ENCODE assay signal across 8 cellular contexts in the genomic region with DNA sequence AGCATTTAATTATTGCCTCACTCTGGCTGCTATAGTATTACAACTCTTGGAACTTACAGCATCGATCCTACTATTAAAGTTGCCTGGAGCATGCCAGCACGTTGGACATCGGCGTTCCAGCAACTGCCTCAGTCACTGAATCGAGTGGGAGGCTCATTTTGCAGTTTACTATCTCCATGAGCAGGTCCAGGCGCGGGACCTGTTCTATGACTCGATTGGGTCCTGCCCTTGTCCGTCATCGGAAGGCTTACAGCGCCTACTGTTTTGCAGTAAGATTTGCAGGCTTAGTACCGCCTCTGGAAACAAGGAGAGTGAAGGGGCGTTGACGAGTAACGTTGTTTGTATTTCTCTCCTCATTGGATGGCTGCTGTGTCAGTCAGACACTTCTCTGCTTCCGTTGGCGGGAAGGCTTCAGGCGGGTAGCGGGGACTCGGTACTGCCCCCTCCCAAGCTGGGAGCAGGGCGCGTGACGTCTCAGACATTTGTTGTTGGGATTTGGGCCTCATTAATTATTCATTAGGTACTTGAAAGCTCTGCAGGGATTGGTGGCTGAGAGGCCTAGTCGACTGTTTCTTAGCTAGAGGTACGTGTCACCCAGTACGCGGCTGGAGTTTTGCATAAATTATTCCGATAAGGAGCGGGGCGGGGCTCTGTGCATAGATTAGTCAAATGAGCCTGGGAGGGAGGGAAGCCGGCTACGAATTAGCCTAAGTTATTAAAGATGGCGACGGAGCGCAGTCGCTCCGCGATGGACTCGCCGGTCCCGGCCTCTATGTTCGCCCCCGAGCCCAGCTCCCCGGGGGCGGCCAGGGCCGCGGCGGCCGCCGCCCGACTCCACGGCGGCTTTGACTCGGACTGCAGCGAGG. TPM values are rescaled to one million over a fixed set of nuclear protein-coding genes. Genes with fewer than 3 reads are reported as not detected.
DNase-seq lines count a peak whose midpoint lies in the region; ATAC-seq and TF ChIP-seq lines count a peak whose summit lies in the region.

A gene (plus strand): TSS at position 710 of the 866 bp plus-strand sequence. CDS start 12 bp downstream, at position 722.

- intact Hi-C loops in naive thymus-derived CD4-positive, alpha-beta T cell (cut with micrococcal nuclease): loop anchor here (1.0 to 10.0 kb wide), 19 partner anchors 19 to 697 kb away; a partner anchor contains a TSS

- H3K4me3 ChIP-seq in LNCaP clone FGC (ENCODE audit: low read depth, low read length): peak within 1 kb of the TSS; percentile 78
- peak within 1 kb of the TSS; percentile 64 to 96 (median 85) for H3K4me3 ChIP-seq in fibroblast of lung (replicated peaks in 1 of 4; ENCODE audit: control extremely low read depth in 1 of 4, insufficient read depth in 1 of 4, low read depth in 3 of 4, low read length in 4 of 4)
- peak within 1 kb of the TSS; percentile 80 for H3K4me3 ChIP-seq in naive thymus-derived CD4-positive, alpha-beta T cell (ENCODE audit: low read length)

- no peaks in the 10 kb centered on the region for H3K9me3 ChIP-seq in fibroblast of lung (ENCODE audit: control insufficient read depth, insufficient read depth, low read depth, low read length)
- H3K9me3 ChIP-seq in naive thymus-derived CD4-positive, alpha-beta T cell (ENCODE audit: control insufficient read depth in 2 of 3, low read length in 3 of 3): no peaks in the 10 kb centered on the region

- H2AFZ ChIP-seq in fibroblast of lung (ENCODE audit: low read length): no peak within 1 kb of the TSS

- peaks cover 52% of the 10 kb centered on the region for H3K36me3 Mint-ChIP-seq in activated T-helper 17 cell treated with anti-CD3 and anti-CD28 coated beads, Interleukin-2, amount 50 U/mL, for 72 hours (ENCODE audit: low read depth)
- H3K36me3 Mint-ChIP-seq in naive thymus-derived CD4-positive, alpha-beta T cell: peaks cover 0 to 9% (median 4%) of the 10 kb centered on the region in 5 donors
- peaks cover 1 to 21% of the 10 kb centered on the region in 2 donors for H3K36me3 Mint-ChIP-seq in stimulated activated naive B cell treated with anti-CD40 and anti-IgM and Interleukin-4, amounts not matched to agents 10 μg/mL and 1 μg/mL and 100 μg/mL, for 72 hours

- H3K4me1 ChIP-seq in fibroblast of lung (ENCODE audit: control insufficient read depth, extremely low read depth, insufficient read depth, low read length): peaks cover 9% of the 10 kb centered on the region
- H3K4me1 ChIP-seq in naive thymus-derived CD4-positive, alpha-beta T cell (ENCODE audit: control insufficient read depth in 2 of 2, insufficient read depth in 2 of 2, low read length in 2 of 2): peaks cover 36 to 42% of the 10 kb centered on the region in 2 donors

- H3K36me3 ChIP-seq in fibroblast of lung (ENCODE audit: control insufficient read depth, insufficient read depth, low read length): no peaks in the 10 kb centered on the region
- peaks cover 0 to 15% (median 0%) of the 10 kb centered on the region in 3 experiments for H3K36me3 ChIP-seq in naive thymus-derived CD4-positive, alpha-beta T cell (ENCODE audit: control insufficient read depth in 2 of 3, insufficient read depth in 3 of 3, low read length in 3 of 3)

- H3K9ac ChIP-seq in fibroblast of lung (ENCODE audit: insufficient read depth, low read length): peak within 1 kb of the TSS; percentile 97

- H3K4me3 Mint-ChIP-seq in activated T-helper 17 cell treated with anti-CD3 and anti-CD28 coated beads, Interleukin-2, amount 50 U/mL, for 72 hours: peak within 1 kb of the TSS; percentile 98
- peak within 1 kb of the TSS; percentile 71 to 98 (median 93) for H3K4me3 Mint-ChIP-seq in naive thymus-derived CD4-positive, alpha-beta T cell
- H3K4me3 Mint-ChIP-seq in stimulated activated naive B cell treated with anti-CD40 and anti-IgM and Interleukin-4, amounts not matched to agents 10 μg/mL and 1 μg/mL and 100 μg/mL, for 72 hours: peak within 1 kb of the TSS; percentile 87 to 92

- peak within 1 kb of the TSS; percentile 90 for H3K27ac Mint-ChIP-seq in activated T-helper 17 cell treated with anti-CD3 and anti-CD28 coated beads, Interleukin-2, amount 50 U/mL, for 72 hours
- H3K27ac Mint-ChIP-seq in naive thymus-derived CD4-positive, alpha-beta T cell: peak within 1 kb of the TSS; percentile 80 to 99 (median 98)
- peak within 1 kb of the TSS; percentile 96 for H3K27ac Mint-ChIP-seq in stimulated activated naive B cell treated with anti-CD40 and anti-IgM and Interleukin-4, amounts not matched to agents 10 μg/mL and 1 μg/mL and 100 μg/mL, for 72 hours

- no peaks in the 10 kb centered on the region for H3K27me3 Mint-ChIP-seq in activated T-helper 17 cell treated with anti-CD3 and anti-CD28 coated beads, Interleukin-2, amount 50 U/mL, for 72 hours
- H3K27me3 Mint-ChIP-seq in naive thymus-derived CD4-positive, alpha-beta T cell: no peaks in the 10 kb centered on the region
- no peaks in the 10 kb centered on the region for H3K27me3 Mint-ChIP-seq in stimulated activated naive B cell treated with anti-CD40 and anti-IgM and Interleukin-4, amounts not matched to agents 10 μg/mL and 1 μg/mL and 100 μg/mL, for 72 hours

- CTCF ChIA-PET in RWPE1 (lab: Yijun Ruan, JAX): interaction anchor here (0.8 kb wide), 1 partner anchor 653 kb away, joined by 3 read pairs; no protein-coding TSS in a partner anchor
- CTCF ChIA-PET in naive thymus-derived CD4-positive, alpha-beta T cell (lab: Charles Lee): interaction anchor here (0.5 to 1.0 kb wide), 3 partner anchors 8 to 63 kb away, joined by 4 to 8 read pairs (median 7); a partner anchor contains a TSS

- TF ChIP-seq CTCF in LNCaP clone FGC (IDR thresholded peaks at IDR 0.05; ENCODE audit: control insufficient read depth, extremely low read depth, insufficient read depth): no peak
- TF ChIP-seq CTCF in RWPE1 (conservative IDR thresholded peaks at IDR 0.05; ENCODE audit: low read depth): no peak
- TF ChIP-seq CTCF in fibroblast of lung (conservative IDR thresholded peaks at IDR 0.05 in 1 of 2, IDR thresholded peaks at IDR 0.05 in 1 of 2; ENCODE audit: low read depth in 1 of 2, low read length in 2 of 2): peak in 1 of 2 donors; percentile 13

- H3K9me3 Mint-ChIP-seq in activated T-helper 17 cell treated with anti-CD3 and anti-CD28 coated beads, Interleukin-2, amount 50 U/mL, for 72 hours: no peaks in the 10 kb centered on the region
- H3K9me3 Mint-ChIP-seq in naive thymus-derived CD4-positive, alpha-beta T cell: no peaks in the 10 kb centered on the region
- no peaks in the 10 kb centered on the region for H3K9me3 Mint-ChIP-seq in stimulated activated naive B cell treated with anti-CD40 and anti-IgM and Interleukin-4, amounts not matched to agents 10 μg/mL and 1 μg/mL and 100 μg/mL, for 72 hours

- peak; percentile 86 for ATAC-seq in activated T-helper 17 cell treated with anti-CD3 and anti-CD28 coated beads, Interleukin-2, amount 50 U/mL, for 72 hours (replicated peaks)
- ATAC-seq in naive thymus-derived CD4-positive, alpha-beta T cell: peak; percentile 85
- peak; percentile 81 to 84 for ATAC-seq in stimulated activated naive B cell treated with anti-CD40 and anti-IgM and Interleukin-4, amounts not matched to agents 10 μg/mL and 1 μg/mL and 100 μg/mL, for 72 hours (replicated peaks)

- peak; percentile 100 for DNase-seq in Daoy (ENCODE audit: low read depth)
- peak; percentile 94 for DNase-seq in GOT3 (lab: John Stamatoyannopoulos, UW)
- DNase-seq in LNCaP clone FGC (ENCODE audit: low read depth): peak; percentile 100
- DNase-seq in RWPE1 (ENCODE audit: low spot score): peak; percentile 97
- DNase-seq in fibroblast of lung (ENCODE audit: low read depth in 2 of 2): peak; percentile 100
- peak; percentile 76 to 100 (median 99) for DNase-seq in naive thymus-derived CD4-positive, alpha-beta T cell
- DNase-seq in stimulated activated naive B cell treated with anti-CD40 and anti-IgM and Interleukin-4, amounts not matched to agents 10 μg/mL and 1 μg/mL and 100 μg/mL, for 72 hours: peak; percentile 99

- H4K20me1 ChIP-seq in fibroblast of lung (ENCODE audit: control insufficient read depth, extremely low read depth, insufficient read depth, low read length): no peaks in the 10 kb centered on the region

- POLR2A ChIA-PET in RWPE1 (lab: Yijun Ruan, JAX; ENCODE audit: low non-redundant PET): interaction anchor here (0.6 kb wide), 2 partner anchors 52 to 336 kb away, joined by 3 to 8 read pairs; no protein-coding TSS in a partner anchor
- POLR2A ChIA-PET in naive thymus-derived CD4-positive, alpha-beta T cell (lab: Charles Lee): interaction anchor here (0.7 to 4.1 kb wide), 17 partner anchors 9 to 1339 kb away, joined by 3 to 64 read pairs (median 5); a partner anchor contains a TSS

- H3K27ac ChIP-seq in RWPE1 (peak within 1 kb of the TSS; percentile 88), fibroblast of lung (ENCODE audit: insufficient read depth, low read length) (peak within 1 kb of the TSS; percentile 95)
- H3K27ac ChIP-seq in naive thymus-derived CD4-positive, alpha-beta T cell (ENCODE audit: low read depth, low read length): peak within 1 kb of the TSS; percentile 90

- H3K4me1 Mint-ChIP-seq in activated T-helper 17 cell treated with anti-CD3 and anti-CD28 coated beads, Interleukin-2, amount 50 U/mL, for 72 hours: peaks cover 33% of the 10 kb centered on the region
- peaks cover 36 to 60% (median 59%) of the 10 kb centered on the region in 7 donors for H3K4me1 Mint-ChIP-seq in naive thymus-derived CD4-positive, alpha-beta T cell
- H3K4me1 Mint-ChIP-seq in stimulated activated naive B cell treated with anti-CD40 and anti-IgM and Interleukin-4, amounts not matched to agents 10 μg/mL and 1 μg/mL and 100 μg/mL, for 72 hours: peaks cover 35 to 48% of the 10 kb centered on the region in 2 donors

- no peaks in the 10 kb centered on the region for H3K27me3 ChIP-seq in fibroblast of lung (ENCODE audit: control insufficient read depth, insufficient read depth, low read length)
- H3K27me3 ChIP-seq in naive thymus-derived CD4-positive, alpha-beta T cell (ENCODE audit: control insufficient read depth in 2 of 2, insufficient read depth in 2 of 2, low read length in 2 of 2): no peaks in the 10 kb centered on the region

- H3K4me2 ChIP-seq in fibroblast of lung (ENCODE audit: extremely low read depth, insufficient read depth, low read length): peak within 1 kb of the TSS; percentile 79

- H3K79me2 ChIP-seq in fibroblast of lung (ENCODE audit: control insufficient read depth, insufficient read depth, low read length): peaks cover 43% of the 10 kb centered on the region

RNA-seq across cellular contexts. Expression of the gene that starts here (rescaled TPM):
- total RNA-seq in Daoy (2014; rRNA removed; shearing (Covaris generic)): 16.5 and 23.5 TPM in 2 replicates
- total RNA-seq in activated T-helper 17 cell treated with anti-CD3 and anti-CD28 coated beads, Interleukin-2, amount 50 U/mL, for 72 hours: 10 to 100 TPM; 70.6 to 92.3 TPM
- total RNA-seq in fibroblast of lung: 18.0 and 23.1 TPM in 2 replicates
- polyA plus RNA-seq in fibroblast of lung: 20.6 and 26.6 TPM in 2 replicates
- 19.6 and 22.2 TPM in 2 replicates for polyA plus RNA-seq in fibroblast of lung (2012)
- polyA minus RNA-seq in fibroblast of lung (ENCODE audit: low replicate concordance): 59.4 and 70.1 TPM in 2 replicates
- 100 to 1,000 TPM in 2 of 5 experiments, 10 to 100 TPM in 3; 79.1 to 209 (median 91.9) TPM for total RNA-seq in naive thymus-derived CD4-positive, alpha-beta T cell
- 10 to 100 TPM; 16.9 to 32.8 TPM for polyA plus RNA-seq in naive thymus-derived CD4-positive, alpha-beta T cell

Comparison
In these comparisons a context has a peak if more than half of its experiments do, and no peak if none do; other contexts are left out.
1. Peak in every context shown above with its lines: DNase-seq, ATAC-seq, H3K4me3 ChIP-seq and H3K27ac ChIP-seq.